Comparison of ENCODE assay signal across 13 cellular contexts in the genomic region with DNA sequence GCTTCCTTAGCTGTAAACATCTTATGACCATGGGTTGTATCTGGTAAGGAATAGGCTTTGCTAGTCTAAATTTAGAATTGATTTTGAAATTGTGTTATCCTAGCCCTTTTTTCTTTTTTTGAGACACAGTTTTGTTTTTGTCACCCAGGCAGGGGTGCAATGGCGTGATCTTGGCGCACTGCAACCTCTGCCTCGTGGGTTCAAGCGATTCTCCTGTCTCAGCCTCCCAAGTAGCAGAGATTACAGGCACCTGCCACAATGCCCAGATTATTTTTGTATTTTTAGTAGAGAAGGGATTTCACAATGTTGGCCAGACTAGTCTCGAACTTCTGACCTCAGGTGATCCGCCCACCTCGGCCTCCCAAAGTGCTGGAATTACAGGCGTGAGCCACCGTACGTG. TPM values are rescaled to one million over a fixed set of nuclear protein-coding genes. Genes with fewer than 3 reads are reported as not detected.
A peak's percentile ranks its signal among the peaks of the same experiment; 100 is the strongest.
DNase-seq lines count a peak whose midpoint lies in the region; ATAC-seq lines count a peak whose summit lies in the region.
"Had no signal": no experiment of that assay in that cellular context is flagged by ENCODE, and none has a peak within 500 bp of the region (broad histone marks: within the 10 kb centered on the region; RNA-seq: fewer than 3 reads in every experiment).

No MANE protein-coding gene starts in this region.

- DNase-seq in activated naive CD8-positive, alpha-beta T cell treated with anti-CD3 and anti-CD28 coated beads, Interleukin-2, amount 10 ng/mL, durations not matched to agents 7 days and 5 days: no peak
- DNase-seq in memory B cell (ENCODE audit: low spot score in 2 of 2) (no peak), NCI-H69 (lab: John Stamatoyannopoulos, UW) (no peak), DMS153 (lab: John Stamatoyannopoulos, UW) (no peak), anterior cingulate cortex (lab: John Stamatoyannopoulos, UW) (no peak)
- DNase-seq: NCI-H524 treated with DMSO at 0.1 percent for 48 hours, SHP77 had no signal

- peak overlapping the region; percentile 97 for H3K4me3 ChIP-seq in ACC112 (ENCODE audit: low read depth, low read length)
- H3K4me3 ChIP-seq: cardiac muscle cell had no signal

- H3K27ac ChIP-seq in ACC112 (ENCODE audit: low read depth, low read length): no peak overlapping the region
- H3K27ac ChIP-seq: cardiac muscle cell had no signal

- H3K27me3 Mint-ChIP-seq in IgD-negative memory B cell (no peaks in the 10 kb centered on the region), memory B cell (no peaks in the 10 kb centered on the region)
- H3K27me3 Mint-ChIP-seq in activated naive CD8-positive, alpha-beta T cell treated with anti-CD3 and anti-CD28 coated beads, Interleukin-2, amount 10 ng/mL, durations not matched to agents 7 days and 5 days: no peaks in the 10 kb centered on the region

- H3K27ac Mint-ChIP-seq in IgD-negative memory B cell (peak overlapping the region in 2 of 3 donors; percentile 31 to 98), memory B cell (peak overlapping the region; percentile 28)
- no peak overlapping the region for H3K27ac Mint-ChIP-seq in activated naive CD8-positive, alpha-beta T cell treated with anti-CD3 and anti-CD28 coated beads, Interleukin-2, amount 10 ng/mL, durations not matched to agents 7 days and 5 days

- H2AFZ ChIP-seq in ACC112 (ENCODE audit: low read length, unreplicated experiment): no peak overlapping the region

- peaks cover 3% of the 10 kb centered on the region for H3K36me3 Mint-ChIP-seq in IgD-negative memory B cell
- peaks cover 26% of the 10 kb centered on the region for H3K36me3 Mint-ChIP-seq in activated naive CD8-positive, alpha-beta T cell treated with anti-CD3 and anti-CD28 coated beads, Interleukin-2, amount 10 ng/mL, durations not matched to agents 7 days and 5 days
- H3K36me3 Mint-ChIP-seq in memory B cell: peaks cover 5% of the 10 kb centered on the region

- peaks cover 55% of the 10 kb centered on the region for H3K79me2 ChIP-seq in ACC112 (ENCODE audit: control insufficient read depth, insufficient read depth, low read length, unreplicated experiment)

- POLR2A ChIA-PET in activated naive CD8-positive, alpha-beta T cell treated with anti-CD3 and anti-CD28 coated beads, Interleukin-2, amount 10 ng/mL, durations not matched to agents 7 days and 5 days (lab: Charles Lee): interaction anchor here (0.5 to 4.5 kb wide), 7 partner anchors 9 to 1918 kb away, joined by 3 to 176 read pairs (median 3); partner anchors contain the start of genes KCNH3 and TUBA1A

- H3K9me3 Mint-ChIP-seq in IgD-negative memory B cell: no peaks in the 10 kb centered on the region
- H3K9me3 Mint-ChIP-seq in activated naive CD8-positive, alpha-beta T cell treated with anti-CD3 and anti-CD28 coated beads, Interleukin-2, amount 10 ng/mL, durations not matched to agents 7 days and 5 days: no peaks in the 10 kb centered on the region
- H3K9me3 Mint-ChIP-seq in memory B cell: no peaks in the 10 kb centered on the region

- peak overlapping the region in 3 of 4 donors; percentile 16 to 85 (median 75) for H3K4me3 Mint-ChIP-seq in IgD-negative memory B cell
- H3K4me3 Mint-ChIP-seq in activated naive CD8-positive, alpha-beta T cell treated with anti-CD3 and anti-CD28 coated beads, Interleukin-2, amount 10 ng/mL, durations not matched to agents 7 days and 5 days: peak overlapping the region; percentile 89
- no peak overlapping the region for H3K4me3 Mint-ChIP-seq in memory B cell

- H3K27me3 ChIP-seq in ACC112 (ENCODE audit: insufficient read depth, low read length): no peaks in the 10 kb centered on the region
- H3K27me3 ChIP-seq: cardiac muscle cell had no signal

- peaks cover 35 to 44% (median 37%) of the 10 kb centered on the region in 3 donors for H3K4me1 Mint-ChIP-seq in IgD-negative memory B cell
- peaks cover 41% of the 10 kb centered on the region for H3K4me1 Mint-ChIP-seq in activated naive CD8-positive, alpha-beta T cell treated with anti-CD3 and anti-CD28 coated beads, Interleukin-2, amount 10 ng/mL, durations not matched to agents 7 days and 5 days
- peaks cover 28% of the 10 kb centered on the region for H3K4me1 Mint-ChIP-seq in memory B cell

- peaks cover 24% of the 10 kb centered on the region for H3K4me1 ChIP-seq in ACC112 (ENCODE audit: control insufficient read depth, insufficient read depth, low read length, unreplicated experiment)

- no peak for ATAC-seq in activated naive CD8-positive, alpha-beta T cell treated with anti-CD3 and anti-CD28 coated beads, Interleukin-2, amount 10 ng/mL, durations not matched to agents 7 days and 5 days (ENCODE audit: low read depth)
- ATAC-seq in memory B cell (ENCODE audit: low read depth): no peak
- ATAC-seq in HG03354 (IDR thresholded peaks at IDR 0.05; ENCODE audit: poor library complexity, severe bottlenecking, unreplicated experiment): no peak
- ATAC-seq: activated CD4-positive, CD25-positive, alpha-beta regulatory T cell treated with anti-CD3 and anti-CD28 coated beads, Interleukin-2, amount 50 U/mL, for 24 hours; HCT116 had no signal

- H3K36me3 ChIP-seq in ACC112 (ENCODE audit: insufficient read depth, low read length): peaks cover 17% of the 10 kb centered on the region

RNA-seq across cellular contexts. Expression of gene TUBA1B, which starts 2.4 kb away (rescaled TPM):
- polyA plus RNA-seq in IgD-negative memory B cell: 396 TPM
- total RNA-seq in activated naive CD8-positive, alpha-beta T cell treated with anti-CD3 and anti-CD28 coated beads, Interleukin-2, amount 10 ng/mL, durations not matched to agents 7 days and 5 days: 1,000 to 10,000 TPM; 1,302 to 1,389 TPM

RNA-seq across cellular contexts. Expression of gene LMBR1L, which starts 22.9 kb away (rescaled TPM):
- 37.3 TPM for polyA plus RNA-seq in IgD-negative memory B cell
- 100 to 1,000 TPM; 111 to 112 TPM for total RNA-seq in activated naive CD8-positive, alpha-beta T cell treated with anti-CD3 and anti-CD28 coated beads, Interleukin-2, amount 10 ng/mL, durations not matched to agents 7 days and 5 days

RNA-seq across cellular contexts. Expression of gene DHH, which starts 39.0 kb away (rescaled TPM):
- polyA plus RNA-seq in IgD-negative memory B cell: not detected
- total RNA-seq in activated naive CD8-positive, alpha-beta T cell treated with anti-CD3 and anti-CD28 coated beads, Interleukin-2, amount 10 ng/mL, durations not matched to agents 7 days and 5 days: under 1 TPM; 0.11 to 0.25 TPM
- polyA plus RNA-seq: cardiac muscle cell had no signal

RNA-seq across cellular contexts. Expression of gene TUBA1A, which starts 55.3 kb away (rescaled TPM):
- polyA plus RNA-seq in IgD-negative memory B cell: 286 TPM
- total RNA-seq in activated naive CD8-positive, alpha-beta T cell treated with anti-CD3 and anti-CD28 coated beads, Interleukin-2, amount 10 ng/mL, durations not matched to agents 7 days and 5 days: 100 to 1,000 TPM in 1 of 2 experiments, 10 to 100 TPM in 1; 99.5 to 101 TPM
